1 cellular context compared by ENCODE assay signal in the genomic region with DNA sequence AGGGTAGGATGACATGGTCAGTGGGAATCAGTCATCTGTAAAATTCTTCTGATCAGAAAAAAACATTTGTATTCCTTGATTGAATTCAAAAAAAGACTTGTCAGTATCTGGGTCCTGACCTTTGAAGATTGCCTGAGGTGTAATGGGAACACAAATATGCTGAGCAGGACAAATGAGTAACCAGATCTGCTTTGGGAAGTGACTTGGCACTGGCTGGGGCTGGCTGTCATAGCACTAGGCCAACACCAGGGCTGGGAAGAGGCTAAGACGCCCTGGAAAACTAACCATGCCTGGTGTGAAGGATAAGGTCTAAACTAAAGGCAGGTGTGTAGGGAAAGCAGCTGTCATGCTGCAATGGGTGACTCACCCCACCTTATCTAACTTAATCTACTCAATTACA.
TF ChIP-seq lines count a peak whose summit lies in the region.

No MANE protein-coding gene starts in this region.

TF ChIP-seq in SK-N-SH, 30 proteins besides CTCF, POLR2A, EP300 and RAD21 (continued from another document):
- TF ChIP-seq, protein P1, sequence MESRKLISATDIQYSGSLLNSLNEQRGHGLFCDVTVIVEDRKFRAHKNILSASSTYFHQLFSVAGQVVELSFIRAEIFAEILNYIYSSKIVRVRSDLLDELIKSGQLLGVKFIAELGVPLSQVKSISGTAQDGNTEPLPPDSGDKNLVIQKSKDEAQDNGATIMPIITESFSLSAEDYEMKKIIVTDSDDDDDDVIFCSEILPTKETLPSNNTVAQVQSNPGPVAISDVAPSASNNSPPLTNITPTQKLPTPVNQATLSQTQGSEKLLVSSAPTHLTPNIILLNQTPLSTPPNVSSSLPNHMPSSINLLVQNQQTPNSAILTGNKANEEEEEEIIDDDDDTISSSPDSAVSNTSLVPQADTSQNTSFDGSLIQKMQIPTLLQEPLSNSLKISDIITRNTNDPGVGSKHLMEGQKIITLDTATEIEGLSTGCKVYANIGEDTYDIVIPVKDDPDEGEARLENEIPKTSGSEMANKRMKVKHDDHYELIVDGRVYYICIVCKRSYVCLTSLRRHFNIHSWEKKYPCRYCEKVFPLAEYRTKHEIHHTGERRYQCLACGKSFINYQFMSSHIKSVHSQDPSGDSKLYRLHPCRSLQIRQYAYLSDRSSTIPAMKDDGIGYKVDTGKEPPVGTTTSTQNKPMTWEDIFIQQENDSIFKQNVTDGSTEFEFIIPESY (IDR thresholded peaks at IDR 0.05; ENCODE audit: borderline replicate concordance, low read depth), result no peak
TF ChIP-seq in SK-N-SH: peak in this region for 0.
